1 cellular context compared by ENCODE assay signal in genomic region chr14:95444132-95445129, GRCh38.
TF ChIP-seq lines count a peak whose summit lies in the region.

No MANE protein-coding gene starts in this region.

TF ChIP-seq in SK-N-SH, 30 proteins besides CTCF, POLR2A, EP300 and RAD21:
- TF ChIP-seq FOSL2 (IDR thresholded peaks at IDR 0.05; ENCODE audit: borderline replicate concordance, low read depth) = no peak
- no peak for TF ChIP-seq PBX3 (IDR thresholded peaks at IDR 0.05)
- TF ChIP-seq EZH2phosphoT487 (IDR thresholded peaks at IDR 0.05; ENCODE audit: borderline replicate concordance, low read depth) = no peak
- no peak for TF ChIP-seq TAF1 (IDR thresholded peaks at IDR 0.05; ENCODE audit: borderline replicate concordance, low read depth, low read length)
- TF ChIP-seq SMC3 (IDR thresholded peaks at IDR 0.05; ENCODE audit: low read depth, low read length) = no peak
- no peak for TF ChIP-seq ZBTB33 (IDR thresholded peaks at IDR 0.05; ENCODE audit: borderline replicate concordance, low read depth)
- TF ChIP-seq MEF2A (IDR thresholded peaks at IDR 0.05; ENCODE audit: borderline replicate concordance, low read depth) = no peak
- no peak for TF ChIP-seq GATA2 (CRISPR knock-in tag; IDR thresholded peaks at IDR 0.05)
- no peak for TF ChIP-seq RFX5 (IDR thresholded peaks at IDR 0.05; ENCODE audit: low read length)
- no peak for TF ChIP-seq IRF3 (IDR thresholded peaks at IDR 0.05; ENCODE audit: low read depth, low read length)
- no peak for TF ChIP-seq REST (IDR thresholded peaks at IDR 0.05; ENCODE audit: low read depth, low read length)
- no peak for TF ChIP-seq USF1 (IDR thresholded peaks at IDR 0.05; ENCODE audit: borderline replicate concordance, low read depth)
- no peak for TF ChIP-seq NFIC (IDR thresholded peaks at IDR 0.05; ENCODE audit: borderline replicate concordance)
- no peak for TF ChIP-seq FOXJ3 (CRISPR knock-in tag; IDR thresholded peaks at IDR 0.05)
- TF ChIP-seq FOXM1 (IDR thresholded peaks at IDR 0.05; ENCODE audit: low read depth) = no peak
- TF ChIP-seq JUND (IDR thresholded peaks at IDR 0.05) = no peak
- no peak for TF ChIP-seq POLR2AphosphoS5 (IDR thresholded peaks at IDR 0.05; ENCODE audit: low read depth, low read length)
